8 cellular contexts compared by ENCODE assay signal in the genomic region with DNA sequence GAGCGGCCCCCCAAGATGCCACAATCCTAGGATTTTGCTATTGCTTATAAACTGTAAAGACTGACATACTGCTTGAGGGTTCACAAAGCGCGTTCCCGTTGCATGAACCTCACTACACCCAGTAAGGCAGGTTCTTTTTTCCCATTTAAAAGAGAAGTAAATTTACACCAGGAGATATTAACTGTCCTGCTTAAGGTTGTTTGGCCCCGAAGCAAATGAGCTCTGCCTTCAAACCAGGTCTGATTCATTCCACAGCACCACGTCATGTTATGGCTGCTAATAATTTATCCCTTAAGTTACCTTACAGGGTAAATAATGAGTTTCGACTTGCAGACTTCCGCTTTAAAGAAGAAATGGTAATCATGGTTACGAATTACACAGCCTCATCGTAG. TPM values are rescaled to one million over a fixed set of nuclear protein-coding genes. Genes with fewer than 3 reads are reported as not detected.
DNase-seq lines count a peak whose midpoint lies in the region; ATAC-seq and TF ChIP-seq lines count a peak whose summit lies in the region.

No MANE protein-coding gene starts in this region.

- H3K36me3 Mint-ChIP-seq in activated T-helper 2 cell treated with anti-CD3 and anti-CD28 coated beads, Interferon-gamma antibody, Interleukin-2, Interleukin-4, amounts not matched to agents 10 μg/mL and 5 μg/mL and 100 μg/mL, durations not matched to agents 14 hours and 24 hours and 36 hours (ENCODE audit: low read depth), result peaks cover 6% of the 10 kb centered on the region

- DNase-seq in AG08396 (ENCODE audit: low spot score) (peak; percentile 26), M059J (ENCODE audit: low read depth) (peak; percentile 79), glomerular visceral epithelial cell (ENCODE audit: extremely low spot score) (peak; percentile 54), pons (ENCODE audit: low spot score) (peak; percentile 80), NCI-H1092 (lab: John Stamatoyannopoulos, UW) (no peak)
- DNase-seq in activated T-helper 2 cell treated with anti-CD3 and anti-CD28 coated beads, Interferon-gamma antibody, Interleukin-2, Interleukin-4, amounts not matched to agents 10 μg/mL and 5 μg/mL and 100 μg/mL, durations not matched to agents 14 hours and 24 hours and 36 hours (ENCODE audit: low spot score), result no peak

- no peaks in the 10 kb centered on the region for H3K9me3 Mint-ChIP-seq in activated T-helper 2 cell treated with anti-CD3 and anti-CD28 coated beads, Interferon-gamma antibody, Interleukin-2, Interleukin-4, amounts not matched to agents 10 μg/mL and 5 μg/mL and 100 μg/mL, durations not matched to agents 14 hours and 24 hours and 36 hours

- H3K27ac Mint-ChIP-seq in activated T-helper 2 cell treated with anti-CD3 and anti-CD28 coated beads, Interferon-gamma antibody, Interleukin-2, Interleukin-4, amounts not matched to agents 10 μg/mL and 5 μg/mL and 100 μg/mL, durations not matched to agents 14 hours and 24 hours and 36 hours, result peak overlapping the region; percentile 84

- peak; percentile 5 for ATAC-seq in GM18505 (IDR thresholded peaks at IDR 0.05; ENCODE audit: unreplicated experiment)
- no peak for ATAC-seq in HG02588 (IDR thresholded peaks at IDR 0.05; ENCODE audit: unreplicated experiment)

- intact Hi-C loops in activated T-helper 2 cell treated with anti-CD3 and anti-CD28 coated beads, Interferon-gamma antibody, Interleukin-2, Interleukin-4, amounts not matched to agents 10 μg/mL and 5 μg/mL and 100 μg/mL, durations not matched to agents 14 hours and 24 hours and 36 hours (cut with micrococcal nuclease), result loop anchor here (2.0 to 5.0 kb wide), 4 partner anchors 40 to 568 kb away; partner anchors contain the start of genes GARS1 and SCRN1

- H3K4me1 Mint-ChIP-seq in activated T-helper 2 cell treated with anti-CD3 and anti-CD28 coated beads, Interferon-gamma antibody, Interleukin-2, Interleukin-4, amounts not matched to agents 10 μg/mL and 5 μg/mL and 100 μg/mL, durations not matched to agents 14 hours and 24 hours and 36 hours (ENCODE audit: low read depth), result peaks cover 35% of the 10 kb centered on the region

- TF ChIP-seq POLR2A in GM18505 (IDR thresholded peaks at IDR 0.05; ENCODE audit: borderline replicate concordance, extremely low read depth, insufficient read depth, insufficient read length), result no peak

- H3K4me3 Mint-ChIP-seq in activated T-helper 2 cell treated with anti-CD3 and anti-CD28 coated beads, Interferon-gamma antibody, Interleukin-2, Interleukin-4, amounts not matched to agents 10 μg/mL and 5 μg/mL and 100 μg/mL, durations not matched to agents 14 hours and 24 hours and 36 hours (ENCODE audit: low read depth), result peak overlapping the region; percentile 93

- H3K27me3 Mint-ChIP-seq in activated T-helper 2 cell treated with anti-CD3 and anti-CD28 coated beads, Interferon-gamma antibody, Interleukin-2, Interleukin-4, amounts not matched to agents 10 μg/mL and 5 μg/mL and 100 μg/mL, durations not matched to agents 14 hours and 24 hours and 36 hours (ENCODE audit: low read depth), result no peaks in the 10 kb centered on the region

RNA-seq across cellular contexts. Expression of gene FKBP14, which starts 0.6 kb away (rescaled TPM):
- 30.1 and 39.8 TPM in 2 replicates for total RNA-seq in M059J (2014; rRNA removed; shearing (Covaris generic))
- total RNA-seq in activated T-helper 2 cell treated with anti-CD3 and anti-CD28 coated beads, Interferon-gamma antibody, Interleukin-2, Interleukin-4, amounts not matched to agents 10 μg/mL and 5 μg/mL and 100 μg/mL, durations not matched to agents 14 hours and 24 hours and 36 hours, result 8.0 and 10.0 TPM in 2 replicates

RNA-seq across cellular contexts. Expression of gene PLEKHA8, which starts 1.2 kb away (rescaled TPM):
- total RNA-seq in M059J (2014; rRNA removed; shearing (Covaris generic)), result 6.1 and 11.8 TPM in 2 replicates
- total RNA-seq in activated T-helper 2 cell treated with anti-CD3 and anti-CD28 coated beads, Interferon-gamma antibody, Interleukin-2, Interleukin-4, amounts not matched to agents 10 μg/mL and 5 μg/mL and 100 μg/mL, durations not matched to agents 14 hours and 24 hours and 36 hours, result 10.9 and 11.9 TPM in 2 replicates

RNA-seq across cellular contexts. Expression of gene SCRN1, which starts 37.5 kb away (rescaled TPM):
- 73.6 and 109 TPM in 2 replicates for total RNA-seq in M059J (2014; rRNA removed; shearing (Covaris generic))
- 0.74 and 0.82 TPM in 2 replicates for total RNA-seq in activated T-helper 2 cell treated with anti-CD3 and anti-CD28 coated beads, Interferon-gamma antibody, Interleukin-2, Interleukin-4, amounts not matched to agents 10 μg/mL and 5 μg/mL and 100 μg/mL, durations not matched to agents 14 hours and 24 hours and 36 hours

Comparison
In these comparisons a context has a peak if more than half of its experiments do, and no peak if none do; other contexts are left out.
1. DNase-seq: peak in AG08396 (single experiment), M059J (single experiment), glomerular visceral epithelial cell (single experiment) and pons (single experiment); none in activated T-helper 2 cell treated with anti-CD3 and anti-CD28 coated beads, Interferon-gamma antibody, Interleukin-2, Interleukin-4, amounts not matched to agents 10 μg/mL and 5 μg/mL and 100 μg/mL, durations not matched to agents 14 hours and 24 hours and 36 hours (single experiment) and NCI-H1092 (single experiment).
2. RNA of gene SCRN1, which starts 37.5 kb away (total RNA-seq): 73.6 to 109 TPM in M059J; 0.74 to 0.82 TPM in activated T-helper 2 cell treated with anti-CD3 and anti-CD28 coated beads, Interferon-gamma antibody, Interleukin-2, Interleukin-4, amounts not matched to agents 10 μg/mL and 5 μg/mL and 100 μg/mL, durations not matched to agents 14 hours and 24 hours and 36 hours; every median in the first group is over 10 times any median in the second.